Comparison of ENCODE assay signal across 27 cellular contexts in genomic region chr6:35933844-35934243, GRCh38.
"Had no signal": no experiment of that assay in that cellular context is flagged by ENCODE, and none has a peak within 500 bp of the region (broad histone marks: within the 10 kb centered on the region; RNA-seq: fewer than 3 reads in every experiment).

No MANE protein-coding gene starts in this region.

- H2AFZ ChIP-seq: hepatocyte, parathyroid adenoma had no signal

- H3K9ac ChIP-seq: parathyroid adenoma had no signal

- H3K9me3 ChIP-seq: heart right ventricle, mucosa of descending colon, neutrophil, right atrium auricular region, stomach, testis, thyroid gland, transverse colon, upper lobe of left lung had no signal

- H3K4me3 ChIP-seq: heart right ventricle, hepatocyte, lung, mucosa of descending colon, right atrium auricular region, skin epidermis, stomach, testis, thyroid gland, transverse colon, upper lobe of left lung had no signal

- H3K4me2 ChIP-seq: hepatocyte had no signal

- H3K27me3 ChIP-seq: hepatocyte, neutrophil, right atrium auricular region, stomach, testis, thyroid gland, transverse colon, upper lobe of left lung had no signal

- H3K27ac ChIP-seq: heart right ventricle, hepatocyte, neutrophil, parathyroid adenoma, right atrium auricular region, skin epidermis, stomach, testis, thyroid gland, transverse colon, upper lobe of left lung had no signal

- ATAC-seq: heart right ventricle; left cardiac atrium; left lobe of liver; mucosa of descending colon; naive thymus-derived CD8-positive, alpha-beta T cell; sciatic nerve; stimulated activated naive B cell treated with anti-CD40 and anti-IgM and Interleukin-4, amounts not matched to agents 10 μg/mL and 1 μg/mL and 100 μg/mL, for 72 hours; stimulated activated naive CD8-positive, alpha-beta T cell treated with anti-CD3 and anti-CD28 coated beads, Interleukin-15, Interleukin-2, amounts not matched to agents 100 U/mL and 50 U/mL, for 24 hours had no signal

- H3K4me1 ChIP-seq: heart right ventricle, parathyroid adenoma, right atrium auricular region, stomach, testis, thyroid gland, transverse colon, upper lobe of left lung had no signal

- H3K36me3 ChIP-seq: heart right ventricle, neutrophil, right atrium auricular region, stomach, thyroid gland, transverse colon, upper lobe of left lung had no signal

- DNase-seq: heart right ventricle; kidney glomerular epithelial cell; left cardiac atrium; mesendoderm; midbrain; mucosa of descending colon; naive thymus-derived CD8-positive, alpha-beta T cell; occipital lobe; stimulated activated CD4-positive, alpha-beta T cell treated with anti-CD3 and anti-CD28 coated beads, Interleukin-12 subunit alpha, Interleukin-12 subunit beta, amount 100 ng/mL, for 4 hours; stimulated activated CD4-positive, alpha-beta T cell treated with anti-CD3 and anti-CD28 coated beads, Interleukin-15, amount 100 ng/mL, for 24 hours; stimulated activated CD4-positive, alpha-beta T cell treated with anti-CD3 and anti-CD28 coated beads, Interleukin-2, amount 100 ng/mL, for 24 hours; stimulated activated CD4-positive, alpha-beta T cell treated with anti-CD3 and anti-CD28 coated beads, Interleukin-4, amount 100 ng/mL, for 1 hour; stimulated activated naive B cell treated with anti-CD40 and anti-IgM and Interleukin-4, amounts not matched to agents 10 μg/mL and 1 μg/mL and 100 μg/mL, for 72 hours; stimulated activated naive CD8-positive, alpha-beta T cell treated with anti-CD3 and anti-CD28 coated beads, Interleukin-15, Interleukin-2, amounts not matched to agents 100 U/mL and 50 U/mL, for 24 hours; stomach; testis; thyroid gland; transverse colon had no signal
